ENCODE assay signal across 1 cellular context in the genomic region with DNA sequence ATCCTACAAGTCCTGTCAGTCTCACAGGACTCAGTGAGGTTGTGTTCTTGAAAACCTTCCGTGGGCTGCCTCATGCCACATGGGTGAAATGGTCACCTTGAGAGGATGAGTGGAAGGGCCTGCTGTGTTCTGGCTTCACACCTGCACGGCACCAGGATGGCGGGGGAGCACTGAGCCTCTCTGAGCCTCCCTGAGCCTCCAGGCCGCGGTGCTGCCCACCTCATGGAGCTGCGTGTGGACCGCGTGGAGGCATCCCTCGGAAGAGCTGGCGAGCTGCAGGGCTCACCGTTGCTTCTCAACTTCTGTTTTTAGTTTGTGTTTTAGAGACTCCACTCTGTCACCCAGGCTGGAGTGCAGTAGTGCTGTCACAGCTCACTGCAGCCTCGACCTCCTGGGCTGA.
TF ChIP-seq lines count a peak whose summit lies in the region.

No MANE protein-coding gene starts in this region.

TF ChIP-seq in WTC11, 78 proteins besides CTCF, POLR2A, EP300 and RAD21 (continued from another document):
- TF ChIP-seq E2F1 (CRISPR knock-in tag; IDR thresholded peaks at IDR 0.05): no peak
- TF ChIP-seq, protein P1, sequence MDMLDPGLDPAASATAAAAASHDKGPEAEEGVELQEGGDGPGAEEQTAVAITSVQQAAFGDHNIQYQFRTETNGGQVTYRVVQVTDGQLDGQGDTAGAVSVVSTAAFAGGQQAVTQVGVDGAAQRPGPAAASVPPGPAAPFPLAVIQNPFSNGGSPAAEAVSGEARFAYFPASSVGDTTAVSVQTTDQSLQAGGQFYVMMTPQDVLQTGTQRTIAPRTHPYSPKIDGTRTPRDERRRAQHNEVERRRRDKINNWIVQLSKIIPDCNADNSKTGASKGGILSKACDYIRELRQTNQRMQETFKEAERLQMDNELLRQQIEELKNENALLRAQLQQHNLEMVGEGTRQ (CRISPR knock-in tag; IDR thresholded peaks at IDR 0.05): no peak
- no peak for TF ChIP-seq ELF4 (CRISPR knock-in tag; IDR thresholded peaks at IDR 0.05; ENCODE audit: low read depth)
- TF ChIP-seq ARID4B (CRISPR knock-in tag; IDR thresholded peaks at IDR 0.05; ENCODE audit: borderline replicate concordance): no peak
